Comparison of ENCODE assay signal across 8 cellular contexts in genomic region chr13:97369269-97369893, GRCh38.
DNase-seq lines count a peak whose midpoint lies in the region; ATAC-seq, FAIRE-seq and TF ChIP-seq lines count a peak whose summit lies in the region.

No MANE protein-coding gene starts in this region.

- ATAC-seq in GM18505 (IDR thresholded peaks at IDR 0.05; ENCODE audit: unreplicated experiment) (peak; percentile 39), GM21717 (IDR thresholded peaks at IDR 0.05; ENCODE audit: unreplicated experiment) (peak; percentile 65), gastrocnemius medialis (no peak), foreskin keratinocyte (no peak)

- H3K27ac ChIP-seq in gastrocnemius medialis (peak overlapping the region; percentile 28 to 75 (median 67)), foreskin keratinocyte (no peak overlapping the region)

- H3K9me3 ChIP-seq in endocrine pancreas (ENCODE audit: control insufficient read depth, low read length) (no peaks in the 10 kb centered on the region), gastrocnemius medialis (no peaks in the 10 kb centered on the region)

- TF ChIP-seq POLR2A in GM18505 (IDR thresholded peaks at IDR 0.05; ENCODE audit: borderline replicate concordance, extremely low read depth, insufficient read depth, insufficient read length) = no peak
- TF ChIP-seq POLR2A in gastrocnemius medialis (IDR thresholded peaks at IDR 0.05) = no peak

- H3K9ac ChIP-seq in endocrine pancreas (ENCODE audit: control insufficient read depth, insufficient read depth, low read length) = no peak overlapping the region

- DNase-seq in LoVo (ENCODE audit: low spot score) (peak; percentile 20), gastrocnemius medialis (no peak), RCC 7860 (ENCODE audit: low spot score) (no peak), foreskin keratinocyte (no peak), NCI-H1436 (lab: John Stamatoyannopoulos, UW) (no peak)

- H3K4me1 ChIP-seq in endocrine pancreas (ENCODE audit: control insufficient read depth, insufficient read depth, low read length) (no peaks in the 10 kb centered on the region), gastrocnemius medialis (peaks cover 0 to 22% of the 10 kb centered on the region in 2 donors), foreskin keratinocyte (no peaks in the 10 kb centered on the region)

- intact Hi-C loops in gastrocnemius medialis (cut with DNase I; ENCODE audit: low total_unique reads) = no loop called here

- no peaks in the 10 kb centered on the region for H3K27me3 ChIP-seq in endocrine pancreas (ENCODE audit: control insufficient read depth, insufficient read depth, low read length)
- H3K27me3 ChIP-seq in gastrocnemius medialis = no peaks in the 10 kb centered on the region
- H3K27me3 ChIP-seq in foreskin keratinocyte = no peaks in the 10 kb centered on the region

- in situ Hi-C loops in gastrocnemius medialis (cut with MboI; ENCODE audit: low sequenced_read_pairs in 4 of 4) = no loop called here

- H3K36me3 ChIP-seq in endocrine pancreas (ENCODE audit: control insufficient read depth, insufficient read depth, low read length) = no peaks in the 10 kb centered on the region
- H3K36me3 ChIP-seq in gastrocnemius medialis = peaks cover 0 to 19% of the 10 kb centered on the region in 2 donors

- no peak for FAIRE-seq in RCC 7860 (lab: Jason Lieb, UNC)

- TF ChIP-seq CTCF in gastrocnemius medialis (IDR thresholded peaks at IDR 0.05 in 4 of 5, conservative IDR thresholded peaks at IDR 0.05 in 1 of 5) (no peak), foreskin keratinocyte (conservative IDR thresholded peaks at IDR 0.05) (no peak)

- peak overlapping the region; percentile 92 for H3K4me3 ChIP-seq in endocrine pancreas (ENCODE audit: control insufficient read depth, insufficient read depth, low read length)
- H3K4me3 ChIP-seq in gastrocnemius medialis = peak overlapping the region; percentile 28 to 42 (median 38)

Comparison
In these comparisons a context has a peak if more than half of its experiments do, and no peak if none do; other contexts are left out.
1. ATAC-seq: peak in GM18505 (single experiment) and GM21717 (single experiment); none in gastrocnemius medialis (0 of 2) and foreskin keratinocyte (single experiment).